8 cellular contexts compared by ENCODE assay signal in the genomic region with DNA sequence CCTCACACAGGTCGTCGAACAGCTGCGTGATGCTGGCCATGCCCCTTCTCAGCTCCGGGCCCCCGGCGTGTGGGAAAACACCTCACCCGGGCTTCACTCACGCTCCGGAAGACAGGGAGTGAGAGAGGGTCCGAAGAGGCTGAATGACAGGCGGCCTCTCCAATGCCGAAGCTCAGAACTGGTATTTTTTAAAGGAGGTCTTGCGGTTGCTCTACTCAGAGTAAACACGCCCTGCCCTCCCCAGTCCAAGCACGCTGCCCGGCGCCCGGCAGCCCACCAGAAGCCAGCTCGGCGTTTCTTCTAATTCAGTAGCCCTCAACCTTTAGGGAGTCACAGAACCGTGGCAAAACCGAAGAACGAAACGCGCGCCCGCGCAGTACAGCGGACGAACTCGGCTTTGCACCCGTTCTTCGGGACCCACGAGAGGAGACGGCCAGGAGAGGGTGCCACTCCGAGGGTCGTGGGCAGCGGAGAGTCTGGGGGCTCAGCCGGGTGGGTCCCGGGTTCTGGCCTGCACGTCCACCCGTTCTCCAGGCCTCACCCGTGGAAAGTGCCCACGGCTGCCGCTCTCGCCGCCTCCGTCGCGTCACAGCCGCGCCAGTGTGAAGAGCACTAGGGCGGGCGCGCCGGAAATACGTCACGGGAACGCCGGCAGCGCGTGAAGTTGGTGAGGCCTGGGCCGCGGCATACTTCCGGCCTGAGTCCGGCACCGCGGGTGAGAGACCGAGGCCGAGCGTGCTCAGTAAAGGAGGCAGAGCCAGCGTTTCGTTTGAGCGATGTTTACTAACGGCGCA. TPM values are rescaled to one million over a fixed set of nuclear protein-coding genes. Genes with fewer than 3 reads are reported as not detected.
A peak's percentile ranks its signal among the peaks of the same experiment; 100 is the strongest.
DNase-seq lines count a peak whose midpoint lies in the region; ATAC-seq and TF ChIP-seq lines count a peak whose summit lies in the region.

Gene TUBGCP6 (minus strand): TSS at position 604 of the 794 bp plus-strand sequence. CDS start 564 bp downstream, at position 40.

- H3K27ac Mint-ChIP-seq in neural progenitor cell, result peak within 1 kb of the TSS; percentile 99

- H3K4me2 ChIP-seq in DND-41 (ENCODE audit: insufficient read depth, low read length), result peak within 1 kb of the TSS; percentile 98
- peak within 1 kb of the TSS; percentile 87 for H3K4me2 ChIP-seq in GM23248 (ENCODE audit: unreplicated experiment)
- peak within 1 kb of the TSS; percentile 93 for H3K4me2 ChIP-seq in neural progenitor cell

- DNase-seq in DND-41 (peak; percentile 89), GM23248 (peak; percentile 98), LHCN-M2 (ENCODE audit: low read depth) (peak; percentile 89), SIG-M5 (lab: John Stamatoyannopoulos, UW) (peak; percentile 33), activated gamma-delta T cell (lab: John Stamatoyannopoulos, UW) (peak; percentile 92), fibroblast of villous mesenchyme (ENCODE audit: low read depth) (peak; percentile 95), neural progenitor cell (ENCODE audit: low spot score) (peak; percentile 97)

- 1 to 2% methylated on average over 64 to 71 of the region's 76 CpGs for WGBS in GM23248 (ENCODE audit: low coverage in 1 of 2, low lambda C conversion rate in 2 of 2, missing lambda C conversion rate in 2 of 2), 2 experiments

- in situ Hi-C loops in GM23248 (cut with MboI), result no loop called here

- H3K9me2 ChIP-seq in GM23248 (ENCODE audit: insufficient read depth), result no peaks in the 10 kb centered on the region

- H3K4me3 ChIP-seq in DND-41 (ENCODE audit: low read depth in 1 of 2, low read length in 2 of 2), result peak within 1 kb of the TSS; percentile 97 to 99
- peak within 1 kb of the TSS; percentile 94 for H3K4me3 ChIP-seq in GM23248
- H3K4me3 ChIP-seq in fibroblast of villous mesenchyme (ENCODE audit: low read depth, low read length), result peak within 1 kb of the TSS; percentile 94
- peak within 1 kb of the TSS; percentile 94 for H3K4me3 ChIP-seq in neural progenitor cell
- peak within 1 kb of the TSS; percentile 87 to 97 for H3K4me3 ChIP-seq in stomach smooth muscle (ENCODE audit: low read length in 2 of 2)

- H3F3A ChIP-seq in GM23248 (ENCODE audit: insufficient read depth), result no peaks in the 10 kb centered on the region
- H3F3A ChIP-seq in neural progenitor cell (ENCODE audit: low read depth), result peaks cover 22% of the 10 kb centered on the region

- H3K4me3 Mint-ChIP-seq in neural progenitor cell, result peak within 1 kb of the TSS; percentile 100

- peaks cover 2% of the 10 kb centered on the region for H3K27me3 Mint-ChIP-seq in neural progenitor cell (ENCODE audit: insufficient read depth, low read depth)

- H3K9me3 Mint-ChIP-seq in neural progenitor cell, result no peaks in the 10 kb centered on the region

- no peaks in the 10 kb centered on the region for H3K9me3 ChIP-seq in DND-41 (ENCODE audit: insufficient read depth, low read length, severe bottlenecking)
- H3K9me3 ChIP-seq in GM23248 (ENCODE audit: low read depth), result no peaks in the 10 kb centered on the region
- no peaks in the 10 kb centered on the region for H3K9me3 ChIP-seq in neural progenitor cell (ENCODE audit: low read depth)
- no peaks in the 10 kb centered on the region for H3K9me3 ChIP-seq in stomach smooth muscle (ENCODE audit: control insufficient read depth in 2 of 2, low read length in 2 of 2)

- peaks cover 58% of the 10 kb centered on the region for H3K4me1 ChIP-seq in DND-41 (ENCODE audit: insufficient read depth, low read length)
- H3K4me1 ChIP-seq in GM23248 (ENCODE audit: insufficient read depth), result peaks cover 12% of the 10 kb centered on the region; the same call in 1 of the 2 replicates
- H3K4me1 ChIP-seq in neural progenitor cell, result peaks cover 13% of the 10 kb centered on the region
- H3K4me1 ChIP-seq in stomach smooth muscle (ENCODE audit: control insufficient read depth, insufficient read depth, low read length), result peaks cover 42% of the 10 kb centered on the region

- H3K79me2 ChIP-seq in DND-41 (ENCODE audit: insufficient read depth, low read length) (peaks cover 80% of the 10 kb centered on the region), GM23248 (ENCODE audit: insufficient read depth) (peaks cover 82% of the 10 kb centered on the region), neural progenitor cell (ENCODE audit: low read depth) (peaks cover 58% of the 10 kb centered on the region)

- peak within 1 kb of the TSS; percentile 87 for H3K9ac ChIP-seq in DND-41 (ENCODE audit: low read depth, low read length)
- peak within 1 kb of the TSS; percentile 92 for H3K9ac ChIP-seq in GM23248
- peak within 1 kb of the TSS; percentile 81 for H3K9ac ChIP-seq in neural progenitor cell
- H3K9ac ChIP-seq in stomach smooth muscle (ENCODE audit: low read length in 2 of 2), result peak within 1 kb of the TSS; percentile 92 to 96

- peaks cover 4% of the 10 kb centered on the region for H3K36me3 Mint-ChIP-seq in neural progenitor cell

- H3K27me3 ChIP-seq in DND-41 (ENCODE audit: insufficient read depth, low read length, poor library complexity) (no peaks in the 10 kb centered on the region), GM23248 (replicated peaks; ENCODE audit: insufficient read depth) (no peaks in the 10 kb centered on the region), neural progenitor cell (no peaks in the 10 kb centered on the region), stomach smooth muscle (ENCODE audit: control insufficient read depth in 1 of 2, insufficient read depth in 2 of 2, low read length in 2 of 2) (no peaks in the 10 kb centered on the region)

- TF ChIP-seq CTCF in DND-41 (IDR thresholded peaks at IDR 0.05; ENCODE audit: borderline replicate concordance, extremely low read depth, low read length, poor library complexity, severe bottlenecking), result peak; percentile 33
- TF ChIP-seq CTCF in fibroblast of villous mesenchyme (IDR thresholded peaks at IDR 0.05; ENCODE audit: insufficient read depth, low read depth, low read length), result peak; percentile 27
- TF ChIP-seq CTCF in neural progenitor cell (IDR thresholded peaks at IDR 0.05), result peak; percentile 48

- H3K27ac ChIP-seq in DND-41 (ENCODE audit: low read length) (peak within 1 kb of the TSS; percentile 98), GM23248 (peak within 1 kb of the TSS; percentile 76), neural progenitor cell (peak within 1 kb of the TSS; percentile 85), stomach smooth muscle (ENCODE audit: low read length) (peak within 1 kb of the TSS; percentile 90)

- H3K36me3 ChIP-seq in DND-41 (ENCODE audit: insufficient read depth, low read length) (peaks cover 45% of the 10 kb centered on the region), GM23248 (ENCODE audit: low read depth) (no peaks in the 10 kb centered on the region), neural progenitor cell (no peaks in the 10 kb centered on the region), stomach smooth muscle (ENCODE audit: control insufficient read depth in 2 of 2, insufficient read depth in 2 of 2, low read length in 2 of 2) (peaks cover 13 to 21% of the 10 kb centered on the region in 2 donors)

- ATAC-seq in DND-41 (ENCODE audit: insufficient read depth, low read depth), result peak; percentile 82

- peaks cover 32% of the 10 kb centered on the region for H3K4me1 Mint-ChIP-seq in neural progenitor cell

- peaks cover 56% of the 10 kb centered on the region for H4K20me1 ChIP-seq in DND-41 (ENCODE audit: insufficient read depth, low read length)
- H4K20me1 ChIP-seq in GM23248 (ENCODE audit: insufficient read depth), result no peaks in the 10 kb centered on the region
- H4K20me1 ChIP-seq in neural progenitor cell (ENCODE audit: low read depth), result peaks cover 47% of the 10 kb centered on the region

- H2AFZ ChIP-seq in DND-41 (ENCODE audit: low read depth, low read length) (peak within 1 kb of the TSS; percentile 93), GM23248 (peak within 1 kb of the TSS; percentile 92), neural progenitor cell (replicated peaks) (peak within 1 kb of the TSS; percentile 95)

RNA-seq across cellular contexts. Expression of gene TUBGCP6, which starts in this region (rescaled TPM):
- total RNA-seq in GM23248 (2014; rRNA removed; shearing (Covaris generic)), result 32.0 and 33.8 TPM in 2 replicates
- polyA plus RNA-seq in GM23248 (2016; fragmentation: Nextera tagmentation; extraction: Ambion mirVana), result 13.2 and 16.6 TPM in 2 replicates
- total RNA-seq in LHCN-M2 (2014; rRNA removed) (29.8 and 34.6 TPM in 2 replicates), fibroblast of villous mesenchyme (25.4 and 32.4 TPM in 2 replicates), neural progenitor cell (ENCODE audit: low replicate concordance) (16.9 and 44.6 TPM in 2 replicates)
- polyA plus RNA-seq in LHCN-M2 (2012), result 10.2 TPM

Comparison
In these comparisons a context has a peak if more than half of its experiments do, and no peak if none do; other contexts are left out.
1. Peak in every context shown above with its lines: DNase-seq, ATAC-seq, H3K4me3 ChIP-seq and H3K27ac ChIP-seq.
2. DNase-seq: peak in every context shown above with its lines; median percentile 98 in GM23248; 97 in neural progenitor cell; 95 in fibroblast of villous mesenchyme; 92 in activated gamma-delta T cell; 89 in DND-41; 89 in LHCN-M2; 33 in SIG-M5.